3 cellular contexts compared by ENCODE assay signal in genomic region chr19:40704491-40705361, GRCh38.
A peak's percentile ranks its signal among the peaks of the same experiment; 100 is the strongest.
TF ChIP-seq lines count a peak whose summit lies in the region.

No MANE protein-coding gene starts in this region.

TF ChIP-seq in HEK293, 187 proteins besides CTCF, POLR2A, EP300 and RAD21:
- no peak for TF ChIP-seq ZNF18 (tag by site-specific recombination; IDR thresholded peaks at IDR 0.05)
- no peak for TF ChIP-seq ZNF138 (tag by site-specific recombination; IDR thresholded peaks at IDR 0.05; ENCODE audit: borderline replicate concordance)
- TF ChIP-seq ZNF660 (tag by site-specific recombination; IDR thresholded peaks at IDR 0.05) = no peak
- TF ChIP-seq GLI2 (tag by site-specific recombination; IDR thresholded peaks at IDR 0.05; ENCODE audit: borderline replicate concordance, low read depth) = no peak
- 0 out of 2 replicates have a peak, but pooled peaks have one; percentile 31 for TF ChIP-seq ZNF768 (tag by site-specific recombination; IDR thresholded peaks at IDR 0.05)
- TF ChIP-seq, protein P1, sequence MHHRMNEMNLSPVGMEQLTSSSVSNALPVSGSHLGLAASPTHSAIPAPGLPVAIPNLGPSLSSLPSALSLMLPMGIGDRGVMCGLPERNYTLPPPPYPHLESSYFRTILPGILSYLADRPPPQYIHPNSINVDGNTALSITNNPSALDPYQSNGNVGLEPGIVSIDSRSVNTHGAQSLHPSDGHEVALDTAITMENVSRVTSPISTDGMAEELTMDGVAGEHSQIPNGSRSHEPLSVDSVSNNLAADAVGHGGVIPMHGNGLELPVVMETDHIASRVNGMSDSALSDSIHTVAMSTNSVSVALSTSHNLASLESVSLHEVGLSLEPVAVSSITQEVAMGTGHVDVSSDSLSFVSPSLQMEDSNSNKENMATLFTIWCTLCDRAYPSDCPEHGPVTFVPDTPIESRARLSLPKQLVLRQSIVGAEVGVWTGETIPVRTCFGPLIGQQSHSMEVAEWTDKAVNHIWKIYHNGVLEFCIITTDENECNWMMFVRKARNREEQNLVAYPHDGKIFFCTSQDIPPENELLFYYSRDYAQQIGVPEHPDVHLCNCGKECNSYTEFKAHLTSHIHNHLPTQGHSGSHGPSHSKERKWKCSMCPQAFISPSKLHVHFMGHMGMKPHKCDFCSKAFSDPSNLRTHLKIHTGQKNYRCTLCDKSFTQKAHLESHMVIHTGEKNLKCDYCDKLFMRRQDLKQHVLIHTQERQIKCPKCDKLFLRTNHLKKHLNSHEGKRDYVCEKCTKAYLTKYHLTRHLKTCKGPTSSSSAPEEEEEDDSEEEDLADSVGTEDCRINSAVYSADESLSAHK (tag by site-specific recombination; IDR thresholded peaks at IDR 0.05) = no peak
- 0 out of 2 replicates have a peak, but pooled peaks have one; percentile 37 for TF ChIP-seq KLF9 (tag by site-specific recombination; IDR thresholded peaks at IDR 0.05; ENCODE audit: low read depth)
- TF ChIP-seq ZNF350 (tag by site-specific recombination; IDR thresholded peaks at IDR 0.05) = no peak

TF ChIP-seq in K562, 482 proteins besides CTCF, POLR2A, EP300 and RAD21:
- TF ChIP-seq ZC3H8 (IDR thresholded peaks at IDR 0.05) = no peak
- TF ChIP-seq ZNF224 (CRISPR knock-in tag; IDR thresholded peaks at IDR 0.05) = no peak
- no peak for TF ChIP-seq RUNX1 (IDR thresholded peaks at IDR 0.05; ENCODE audit: low read depth)
- peak; percentile 43; the same call in 1 of the 2 replicates for TF ChIP-seq CBX1 (IDR thresholded peaks at IDR 0.05; ENCODE audit: low read depth)
- peak; percentile 88 for TF ChIP-seq BCOR (IDR thresholded peaks at IDR 0.05)
- peak; percentile 65 for TF ChIP-seq RBM25 (IDR thresholded peaks at IDR 0.05; ENCODE audit: low read depth, low read length, severe bottlenecking)
- 0 out of 2 replicates have a peak, but pooled peaks have one; percentile 25 for TF ChIP-seq SMARCA5 (IDR thresholded peaks at IDR 0.05)
- TF ChIP-seq ZKSCAN8 (CRISPR knock-in tag; IDR thresholded peaks at IDR 0.05) = no peak
- TF ChIP-seq RCOR1 (IDR thresholded peaks at IDR 0.05; ENCODE audit: borderline replicate concordance in 1 of 2, low read depth in 2 of 2, low read length in 2 of 2) = peak; percentile 8 to 64; a peak in 3 of 4 replicates
- 0 out of 2 replicates have a peak, but pooled peaks have one; percentile 55 for TF ChIP-seq PTBP1 (IDR thresholded peaks at IDR 0.05; ENCODE audit: low read depth, low read length)
- no peak for TF ChIP-seq NR2C2 (CRISPR knock-in tag; IDR thresholded peaks at IDR 0.05)
- 0 out of 2 replicates have a peak, but pooled peaks have one; percentile 45 for TF ChIP-seq NR2C2 (tag; IDR thresholded peaks at IDR 0.05)
- peak; percentile 51 for TF ChIP-seq ZFP36 (IDR thresholded peaks at IDR 0.05; ENCODE audit: low read depth, low read length, partially characterized antibody)
- no peak for TF ChIP-seq PHB (CRISPR knock-in tag; IDR thresholded peaks at IDR 0.05)
- TF ChIP-seq NR2C1 (IDR thresholded peaks at IDR 0.05) = peak; percentile 63
- peak; percentile 53; the same call in 1 of the 2 replicates for TF ChIP-seq NR2C1 (tag; IDR thresholded peaks at IDR 0.05)
- TF ChIP-seq, protein P2, sequence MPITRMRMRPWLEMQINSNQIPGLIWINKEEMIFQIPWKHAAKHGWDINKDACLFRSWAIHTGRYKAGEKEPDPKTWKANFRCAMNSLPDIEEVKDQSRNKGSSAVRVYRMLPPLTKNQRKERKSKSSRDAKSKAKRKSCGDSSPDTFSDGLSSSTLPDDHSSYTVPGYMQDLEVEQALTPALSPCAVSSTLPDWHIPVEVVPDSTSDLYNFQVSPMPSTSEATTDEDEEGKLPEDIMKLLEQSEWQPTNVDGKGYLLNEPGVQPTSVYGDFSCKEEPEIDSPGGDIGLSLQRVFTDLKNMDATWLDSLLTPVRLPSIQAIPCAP (CRISPR knock-in tag; IDR thresholded peaks at IDR 0.05; ENCODE audit: borderline replicate concordance) = no peak
- peak; percentile 26 for TF ChIP-seq MEIS2 (IDR thresholded peaks at IDR 0.05; ENCODE audit: partially characterized antibody)
- no peak for TF ChIP-seq ZNF780A (CRISPR knock-in tag; IDR thresholded peaks at IDR 0.05)
- no peak for TF ChIP-seq ELF2 (CRISPR knock-in tag; IDR thresholded peaks at IDR 0.05)
- no peak for TF ChIP-seq RB1 (IDR thresholded peaks at IDR 0.05; ENCODE audit: low read depth)
- peak; percentile 70 to 77 for TF ChIP-seq KDM1A (IDR thresholded peaks at IDR 0.05)
- TF ChIP-seq ADNP (tag; IDR thresholded peaks at IDR 0.05) = peak; percentile 63
- TF ChIP-seq BRD4 (IDR thresholded peaks at IDR 0.05) = no peak
- TF ChIP-seq, protein P3, sequence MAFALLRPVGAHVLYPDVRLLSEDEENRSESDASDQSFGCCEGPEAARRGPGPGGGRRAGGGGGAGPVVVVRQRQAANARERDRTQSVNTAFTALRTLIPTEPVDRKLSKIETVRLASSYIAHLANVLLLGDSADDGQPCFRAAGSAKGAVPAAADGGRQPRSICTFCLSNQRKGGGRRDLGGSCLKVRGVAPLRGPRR (CRISPR knock-in tag; IDR thresholded peaks at IDR 0.05) = no peak
- no peak for TF ChIP-seq WHSC1 (IDR thresholded peaks at IDR 0.05; ENCODE audit: low read length)

TF ChIP-seq in GM23338, 12 proteins besides CTCF, POLR2A, EP300 and RAD21:
- TF ChIP-seq EZH2 (IDR thresholded peaks at IDR 0.05; ENCODE audit: low read depth, unreplicated experiment) = no peak
- TF ChIP-seq REST (IDR thresholded peaks at IDR 0.05; ENCODE audit: unreplicated experiment) = no peak
- no peak for TF ChIP-seq ZNF331 (CRISPR knock-in tag; IDR thresholded peaks at IDR 0.05; ENCODE audit: low read depth)
- TF ChIP-seq, protein P4, sequence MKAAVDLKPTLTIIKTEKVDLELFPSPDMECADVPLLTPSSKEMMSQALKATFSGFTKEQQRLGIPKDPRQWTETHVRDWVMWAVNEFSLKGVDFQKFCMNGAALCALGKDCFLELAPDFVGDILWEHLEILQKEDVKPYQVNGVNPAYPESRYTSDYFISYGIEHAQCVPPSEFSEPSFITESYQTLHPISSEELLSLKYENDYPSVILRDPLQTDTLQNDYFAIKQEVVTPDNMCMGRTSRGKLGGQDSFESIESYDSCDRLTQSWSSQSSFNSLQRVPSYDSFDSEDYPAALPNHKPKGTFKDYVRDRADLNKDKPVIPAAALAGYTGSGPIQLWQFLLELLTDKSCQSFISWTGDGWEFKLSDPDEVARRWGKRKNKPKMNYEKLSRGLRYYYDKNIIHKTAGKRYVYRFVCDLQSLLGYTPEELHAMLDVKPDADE (IDR thresholded peaks at IDR 0.05) = no peak
- TF ChIP-seq CREB1 (CRISPR knock-in tag; IDR thresholded peaks at IDR 0.05; ENCODE audit: low read depth) = no peak
- TF ChIP-seq JUNB (IDR thresholded peaks at IDR 0.05; ENCODE audit: unreplicated experiment) = no peak
- TF ChIP-seq, protein P5, sequence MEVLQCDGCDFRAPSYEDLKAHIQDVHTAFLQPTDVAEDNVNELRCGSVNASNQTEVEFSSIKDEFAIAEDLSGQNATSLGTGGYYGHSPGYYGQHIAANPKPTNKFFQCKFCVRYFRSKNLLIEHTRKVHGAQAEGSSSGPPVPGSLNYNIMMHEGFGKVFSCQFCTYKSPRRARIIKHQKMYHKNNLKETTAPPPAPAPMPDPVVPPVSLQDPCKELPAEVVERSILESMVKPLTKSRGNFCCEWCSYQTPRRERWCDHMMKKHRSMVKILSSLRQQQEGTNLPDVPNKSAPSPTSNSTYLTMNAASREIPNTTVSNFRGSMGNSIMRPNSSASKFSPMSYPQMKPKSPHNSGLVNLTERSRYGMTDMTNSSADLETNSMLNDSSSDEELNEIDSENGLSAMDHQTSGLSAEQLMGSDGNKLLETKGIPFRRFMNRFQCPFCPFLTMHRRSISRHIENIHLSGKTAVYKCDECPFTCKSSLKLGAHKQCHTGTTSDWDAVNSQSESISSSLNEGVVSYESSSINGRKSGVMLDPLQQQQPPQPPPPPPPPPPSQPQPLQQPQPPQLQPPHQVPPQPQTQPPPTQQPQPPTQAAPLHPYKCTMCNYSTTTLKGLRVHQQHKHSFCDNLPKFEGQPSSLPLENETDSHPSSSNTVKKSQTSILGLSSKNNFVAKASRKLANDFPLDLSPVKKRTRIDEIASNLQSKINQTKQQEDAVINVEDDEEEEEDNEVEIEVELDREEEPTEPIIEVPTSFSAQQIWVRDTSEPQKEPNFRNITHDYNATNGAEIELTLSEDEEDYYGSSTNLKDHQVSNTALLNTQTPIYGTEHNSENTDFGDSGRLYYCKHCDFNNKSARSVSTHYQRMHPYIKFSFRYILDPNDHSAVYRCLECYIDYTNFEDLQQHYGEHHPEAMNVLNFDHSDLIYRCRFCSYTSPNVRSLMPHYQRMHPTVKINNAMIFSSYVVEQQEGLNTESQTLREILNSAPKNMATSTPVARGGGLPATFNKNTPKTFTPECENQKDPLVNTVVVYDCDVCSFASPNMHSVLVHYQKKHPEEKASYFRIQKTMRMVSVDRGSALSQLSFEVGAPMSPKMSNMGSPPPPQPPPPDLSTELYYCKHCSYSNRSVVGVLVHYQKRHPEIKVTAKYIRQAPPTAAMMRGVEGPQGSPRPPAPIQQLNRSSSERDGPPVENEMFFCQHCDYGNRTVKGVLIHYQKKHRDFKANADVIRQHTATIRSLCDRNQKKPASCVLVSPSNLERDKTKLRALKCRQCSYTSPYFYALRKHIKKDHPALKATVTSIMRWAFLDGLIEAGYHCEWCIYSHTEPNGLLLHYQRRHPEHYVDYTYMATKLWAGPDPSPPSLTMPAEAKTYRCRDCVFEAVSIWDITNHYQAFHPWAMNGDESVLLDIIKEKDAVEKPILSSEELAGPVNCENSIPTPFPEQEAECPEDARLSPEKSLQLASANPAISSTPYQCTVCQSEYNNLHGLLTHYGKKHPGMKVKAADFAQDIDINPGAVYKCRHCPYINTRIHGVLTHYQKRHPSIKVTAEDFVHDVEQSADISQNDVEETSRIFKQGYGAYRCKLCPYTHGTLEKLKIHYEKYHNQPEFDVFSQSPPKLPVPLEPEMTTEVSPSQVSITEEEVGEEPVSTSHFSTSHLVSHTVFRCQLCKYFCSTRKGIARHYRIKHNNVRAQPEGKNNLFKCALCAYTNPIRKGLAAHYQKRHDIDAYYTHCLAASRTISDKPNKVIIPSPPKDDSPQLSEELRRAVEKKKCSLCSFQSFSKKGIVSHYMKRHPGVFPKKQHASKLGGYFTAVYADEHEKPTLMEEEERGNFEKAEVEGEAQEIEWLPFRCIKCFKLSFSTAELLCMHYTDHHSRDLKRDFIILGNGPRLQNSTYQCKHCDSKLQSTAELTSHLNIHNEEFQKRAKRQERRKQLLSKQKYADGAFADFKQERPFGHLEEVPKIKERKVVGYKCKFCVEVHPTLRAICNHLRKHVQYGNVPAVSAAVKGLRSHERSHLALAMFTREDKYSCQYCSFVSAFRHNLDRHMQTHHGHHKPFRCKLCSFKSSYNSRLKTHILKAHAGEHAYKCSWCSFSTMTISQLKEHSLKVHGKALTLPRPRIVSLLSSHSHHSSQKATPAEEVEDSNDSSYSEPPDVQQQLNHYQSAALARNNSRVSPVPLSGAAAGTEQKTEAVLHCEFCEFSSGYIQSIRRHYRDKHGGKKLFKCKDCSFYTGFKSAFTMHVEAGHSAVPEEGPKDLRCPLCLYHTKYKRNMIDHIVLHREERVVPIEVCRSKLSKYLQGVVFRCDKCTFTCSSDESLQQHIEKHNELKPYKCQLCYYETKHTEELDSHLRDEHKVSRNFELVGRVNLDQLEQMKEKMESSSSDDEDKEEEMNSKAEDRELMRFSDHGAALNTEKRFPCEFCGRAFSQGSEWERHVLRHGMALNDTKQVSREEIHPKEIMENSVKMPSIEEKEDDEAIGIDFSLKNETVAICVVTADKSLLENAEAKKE (CRISPR knock-in tag; IDR thresholded peaks at IDR 0.05) = no peak
- no peak for TF ChIP-seq ZNF114 (CRISPR knock-in tag; IDR thresholded peaks at IDR 0.05)
- no peak for TF ChIP-seq POLR2AphosphoS5 (IDR thresholded peaks at IDR 0.05; ENCODE audit: low read depth)
- no peak for TF ChIP-seq STAT1 (IDR thresholded peaks at IDR 0.05; ENCODE audit: unreplicated experiment)
- no peak for TF ChIP-seq NANOG (IDR thresholded peaks at IDR 0.05; ENCODE audit: borderline replicate concordance)
- TF ChIP-seq EZH2phosphoT487 (IDR thresholded peaks at IDR 0.05; ENCODE audit: unreplicated experiment) = no peak
